21 cellular contexts compared by ENCODE assay signal in the genomic region with DNA sequence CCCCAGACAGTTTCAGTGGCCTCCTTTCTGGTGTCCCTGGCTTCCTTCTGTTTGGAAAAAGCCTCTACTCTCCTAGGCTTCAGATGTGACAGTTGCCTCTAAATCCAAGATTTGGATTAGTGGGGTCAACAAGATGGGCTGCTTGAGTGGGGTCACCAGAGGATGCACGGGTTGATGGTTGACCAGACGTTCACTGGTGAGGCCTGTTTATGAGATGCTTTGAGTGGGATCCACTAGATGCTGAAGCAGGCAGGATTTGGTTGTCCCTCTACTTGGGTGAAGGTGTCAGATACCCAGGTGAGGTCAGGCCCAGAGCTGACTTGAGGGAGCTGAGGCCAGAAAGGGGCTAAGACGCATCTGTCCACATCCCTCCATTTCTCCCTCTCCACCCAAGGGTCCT. TPM values are rescaled to one million over a fixed set of nuclear protein-coding genes. Genes with fewer than 3 reads are reported as not detected.
DNase-seq lines count a peak whose midpoint lies in the region; ATAC-seq, FAIRE-seq and TF ChIP-seq lines count a peak whose summit lies in the region.
"Had no signal": no experiment of that assay in that cellular context is flagged by ENCODE, and none has a peak within 500 bp of the region (broad histone marks: within the 10 kb centered on the region; RNA-seq: fewer than 3 reads in every experiment).

No MANE protein-coding gene starts in this region.

- H3K18ac ChIP-seq in neuronal stem cell (ENCODE audit: low read length): no peak overlapping the region

- FAIRE-seq in urothelium cell line (lab: Jason Lieb, UNC): no peak
- FAIRE-seq: G401.6, GM12878, GM18507, H1 had no signal

- no peak overlapping the region for H2BK12ac ChIP-seq in neuronal stem cell (ENCODE audit: low read length)

- intact Hi-C loops in cardiac septum (cut with DNase I): no loop called here

- H2BK5ac ChIP-seq in neuronal stem cell (ENCODE audit: low read length): no peak overlapping the region

- H4K8ac ChIP-seq in neuronal stem cell (ENCODE audit: low read depth, low read length): no peak overlapping the region

- peak overlapping the region; percentile 42 for H3K14ac ChIP-seq in neuronal stem cell (ENCODE audit: low read length)

- no peak overlapping the region for H3K23ac ChIP-seq in neuronal stem cell (ENCODE audit: low read depth, low read length, poor library complexity)

- no peak overlapping the region for H2AK5ac ChIP-seq in neuronal stem cell (ENCODE audit: low read depth, low read length)

- H3K4me3 ChIP-seq in right atrium auricular region (no peak overlapping the region), Karpas-422 (ENCODE audit: low read length) (no peak overlapping the region), neuronal stem cell (ENCODE audit: low read length in 2 of 2) (no peak overlapping the region)
- H3K4me3 ChIP-seq: GM12878, GM23248 had no signal

- ATAC-seq in HG03175 (IDR thresholded peaks at IDR 0.05; ENCODE audit: unreplicated experiment): no peak
- ATAC-seq: GM12878 had no signal

- peak; percentile 24 for DNase-seq in cardiac septum (ENCODE audit: low spot score)
- DNase-seq in right atrium auricular region (ENCODE audit: low spot score): no peak
- peak; percentile 15 for DNase-seq in Karpas-422
- no peak for DNase-seq in neuronal stem cell (ENCODE audit: low spot score)
- DNase-seq in stimulated activated CD8-positive, alpha-beta memory T cell treated with anti-CD3 and anti-CD28 coated beads, Interleukin-4, amount 100 ng/mL, for 48 hours: peak; percentile 0
- no peak for DNase-seq in activated CD4-positive, alpha-beta T cell treated with anti-CD3 and anti-CD28 coated beads, Interleukin-2, amount 50 U/mL, for 4 hours
- no peak for DNase-seq in urothelium cell line (ENCODE audit: low spot score)
- DNase-seq: C1 segment of cervical spinal cord; Calu3; CD4-positive, alpha-beta memory T cell; COR-L47; DMS153; DND-41; GM23248; H7; HCEC 1CT had no signal

- no peak overlapping the region for H3K27ac ChIP-seq in right atrium auricular region
- H3K27ac ChIP-seq in Karpas-422 (ENCODE audit: low read length): no peak overlapping the region
- H3K27ac ChIP-seq in neuronal stem cell (replicated peaks; ENCODE audit: low read length): no peak overlapping the region
- H3K27ac ChIP-seq: GM23248 had no signal

- H2BK15ac ChIP-seq in neuronal stem cell (ENCODE audit: low read length): no peak overlapping the region

- H3K27me3 ChIP-seq in right atrium auricular region (no peaks in the 10 kb centered on the region), Karpas-422 (ENCODE audit: low read length) (no peaks in the 10 kb centered on the region), neuronal stem cell (ENCODE audit: control insufficient read depth in 3 of 3, insufficient read depth in 3 of 3, low read depth in 1 of 3, low read length in 3 of 3) (peaks cover 0 to 64% (median 0%) of the 10 kb centered on the region in 3 experiments)

- H3K9me3 ChIP-seq in right atrium auricular region: no peaks in the 10 kb centered on the region
- H3K9me3 ChIP-seq in Karpas-422 (ENCODE audit: low read length): no peaks in the 10 kb centered on the region
- peaks cover 0 to 2% of the 10 kb centered on the region in 2 donors for H3K9me3 ChIP-seq in neuronal stem cell (replicated peaks in 1 of 2; ENCODE audit: control insufficient read depth in 2 of 2, insufficient read depth in 1 of 2, low read depth in 1 of 2, low read length in 2 of 2)

- no peak for TF ChIP-seq CTCF in right atrium auricular region (IDR thresholded peaks at IDR 0.05)

- H3K79me2 ChIP-seq in Karpas-422 (ENCODE audit: low read length): no peaks in the 10 kb centered on the region

- no peaks in the 10 kb centered on the region for H3K79me1 ChIP-seq in neuronal stem cell (ENCODE audit: low read depth, low read length)

- no peaks in the 10 kb centered on the region for H4K20me1 ChIP-seq in Karpas-422 (ENCODE audit: insufficient read depth, low read depth, low read length)

- H3K36me3 ChIP-seq in right atrium auricular region (no peaks in the 10 kb centered on the region), Karpas-422 (ENCODE audit: insufficient read depth, low read length) (no peaks in the 10 kb centered on the region), neuronal stem cell (replicated peaks in 1 of 2; ENCODE audit: control insufficient read depth in 2 of 2, insufficient read depth in 2 of 2, low read length in 2 of 2) (no peaks in the 10 kb centered on the region)

- H4K91ac ChIP-seq in neuronal stem cell (ENCODE audit: low read depth, low read length, poor library complexity): no peak overlapping the region

- H2BK120ac ChIP-seq in neuronal stem cell (ENCODE audit: low read depth, low read length): no peak overlapping the region

- no peak overlapping the region for H3K4me2 ChIP-seq in Karpas-422 (ENCODE audit: low read depth, low read length, poor library complexity, severe bottlenecking)
- H3K4me2 ChIP-seq in neuronal stem cell (ENCODE audit: insufficient read depth, low read length, poor library complexity, severe bottlenecking): no peak overlapping the region

- H2AFZ ChIP-seq in Karpas-422 (ENCODE audit: low read length): no peak overlapping the region
- H2AFZ ChIP-seq in neuronal stem cell (ENCODE audit: low read length): no peak overlapping the region
- H2AFZ ChIP-seq: GM23248 had no signal

- H3K4me1 ChIP-seq in right atrium auricular region: no peaks in the 10 kb centered on the region
- no peaks in the 10 kb centered on the region for H3K4me1 ChIP-seq in Karpas-422 (ENCODE audit: low read length)
- no peaks in the 10 kb centered on the region for H3K4me1 ChIP-seq in neuronal stem cell (ENCODE audit: control insufficient read depth in 2 of 2, insufficient read depth in 1 of 2, low read depth in 1 of 2, low read length in 2 of 2)

- H3K9ac ChIP-seq in Karpas-422 (ENCODE audit: low read length) (no peak overlapping the region), neuronal stem cell (ENCODE audit: low read depth, low read length, poor library complexity) (no peak overlapping the region)
- H3K9ac ChIP-seq: GM23248 had no signal

- no peaks in the 10 kb centered on the region for H3K9me2 ChIP-seq in Karpas-422 (replicated peaks; ENCODE audit: insufficient read depth, low read length)

- no peak overlapping the region for H3K4ac ChIP-seq in neuronal stem cell (ENCODE audit: low read length)

- WGBS in neuronal stem cell (ENCODE audit: extremely low coverage in 2 of 2, insufficient read length in 2 of 2, insufficient replicate concordance in 1 of 2), 2 donors: no CpG with 5 or more reads among the region's 3 CpGs

RNA-seq across cellular contexts. Expression of a gene that starts 8.1 kb away (rescaled TPM):
- total RNA-seq in cardiac septum (95.2 TPM), right atrium auricular region (10 to 100 TPM; 30.0 to 50.2 TPM)
- 7.5 and 7.6 TPM in 2 replicates for total RNA-seq in Karpas-422 (2014; rRNA removed; shearing (Covaris generic); ENCODE audit: low replicate concordance)
- polyA plus RNA-seq in neuronal stem cell (2013, experiment 1 of 2): 98.6 TPM
- polyA plus RNA-seq in neuronal stem cell (2013, experiment 2 of 2): 99.8 TPM

Comparison
In these comparisons a context has a peak if more than half of its experiments do, and no peak if none do; other contexts are left out.
1. DNase-seq: peak in cardiac septum (single experiment), Karpas-422 (single experiment) and stimulated activated CD8-positive, alpha-beta memory T cell treated with anti-CD3 and anti-CD28 coated beads, Interleukin-4, amount 100 ng/mL, for 48 hours (single experiment); none in right atrium auricular region (single experiment), neuronal stem cell (single experiment), activated CD4-positive, alpha-beta T cell treated with anti-CD3 and anti-CD28 coated beads, Interleukin-2, amount 50 U/mL, for 4 hours (0 of 2) and urothelium cell line (single experiment).